ENCODE assay signal across 24 cellular contexts in the genomic region with DNA sequence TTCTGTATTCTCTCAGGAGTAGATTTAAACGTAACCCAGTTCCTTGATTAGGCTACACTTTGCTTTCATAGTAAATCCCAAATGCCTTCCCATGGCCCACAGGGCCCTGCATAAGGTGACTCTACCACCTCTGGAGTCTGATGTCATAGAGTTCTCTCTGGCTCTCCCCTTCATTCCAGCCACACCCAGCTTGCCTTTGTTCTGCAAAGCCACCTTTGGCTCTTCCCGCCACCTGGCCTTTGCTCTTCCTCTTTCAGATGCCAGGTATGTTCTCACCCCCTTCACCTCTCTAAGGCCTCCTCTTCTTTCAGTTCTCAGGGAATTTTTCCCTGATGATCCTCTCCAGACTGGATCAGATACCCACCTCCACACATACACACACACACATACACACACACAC.
"Had no signal": no experiment of that assay in that cellular context is flagged by ENCODE, and none has a peak within 500 bp of the region (broad histone marks: within the 10 kb centered on the region; RNA-seq: fewer than 3 reads in every experiment).

No MANE protein-coding gene starts in this region.

- FAIRE-seq: bronchial epithelial cell, keratinocyte had no signal

- H3K9ac ChIP-seq: parathyroid adenoma had no signal

- H3K36me3 ChIP-seq: vagina, WERI-Rb-1 had no signal

- ATAC-seq: activated CD4-positive, CD25-positive, alpha-beta regulatory T cell treated with anti-CD3 and anti-CD28 coated beads, Interleukin-2, amount 50 U/mL, for 24 hours; effector memory CD8-positive, alpha-beta T cell; naive thymus-derived CD8-positive, alpha-beta T cell; right cardiac atrium had no signal

- H2AFZ ChIP-seq: parathyroid adenoma had no signal

- H3K27ac ChIP-seq: dorsolateral prefrontal cortex, parathyroid adenoma, thoracic aorta, vagina, WERI-Rb-1 had no signal

- H3K27me3 ChIP-seq: dorsolateral prefrontal cortex, vagina had no signal

- DNase-seq: activated CD4-positive, alpha-beta T cell treated with anti-CD3 and anti-CD28 coated beads for 48 hours; activated CD4-positive, alpha-beta T cell treated with anti-CD3 and anti-CD28 coated beads, Interleukin-2, amount 50 U/mL, for 48 hours; activated CD8-positive, alpha-beta memory T cell treated with anti-CD3 and anti-CD28 coated beads for 24 hours; activated effector memory CD4-positive, alpha-beta T cell treated with Interleukin-2 at 50 U/mL for 16 hours; activated naive CD4-positive, alpha-beta T cell treated with Interleukin-2 at 50 U/mL for 16 hours; anterior cingulate cortex; dorsolateral prefrontal cortex; effector memory CD8-positive, alpha-beta T cell; foreskin fibroblast; head of caudate nucleus; hippocampal formation; naive thymus-derived CD8-positive, alpha-beta T cell; nucleus accumbens; right cardiac atrium; stimulated activated CD4-positive, alpha-beta T cell treated with anti-CD3 and anti-CD28 coated beads, Interleukin-2, amount 100 ng/mL, for 48 hours; T1000; trophoblast cell; WERI-Rb-1 had no signal

- H3K4me1 ChIP-seq: parathyroid adenoma, vagina had no signal

- H3K9me3 ChIP-seq: vagina had no signal

- H3K4me3 ChIP-seq: dorsolateral prefrontal cortex, thoracic aorta, vagina had no signal
